In the genomic region with DNA sequence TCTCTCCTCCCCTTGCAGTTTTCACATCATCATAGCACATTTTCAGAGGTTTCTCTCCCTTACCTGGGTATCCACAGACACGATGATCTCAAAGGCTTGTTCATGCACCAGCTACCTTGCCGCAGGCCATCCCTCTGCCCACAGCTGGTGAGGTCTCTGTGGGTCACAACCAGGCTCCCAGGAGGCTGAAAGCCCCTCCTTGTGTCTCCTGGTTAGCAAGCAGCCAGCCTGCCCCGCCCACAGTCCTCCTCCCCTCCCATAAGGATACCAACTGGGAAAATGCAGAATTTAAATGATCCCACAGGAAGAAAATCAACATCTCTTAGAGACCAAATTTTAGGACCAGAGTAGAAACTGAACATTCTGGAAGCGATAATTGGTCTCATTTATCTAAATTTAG, we compare ENCODE assay signal across 6 cellular contexts.
"Had no signal": no experiment of that assay in that cellular context is flagged by ENCODE, and none has a peak within 500 bp of the region (broad histone marks: within the 10 kb centered on the region; RNA-seq: fewer than 3 reads in every experiment).

No MANE protein-coding gene starts in this region.

- H3K4me1 ChIP-seq: HAP-1 had no signal

- H3K4me3 ChIP-seq: GM23338, HAP-1 had no signal

- H3K9me3 ChIP-seq: HAP-1 had no signal

- H3K27ac Mint-ChIP-seq: GM23338 had no signal

- DNase-seq: KBM-7 had no signal

- ATAC-seq: HepG2 had no signal

- H3K36me3 ChIP-seq: HAP-1 had no signal

- H3K4me1 Mint-ChIP-seq: IgD-negative memory B cell had no signal

- H3K9me3 Mint-ChIP-seq: GM23338, IgD-negative memory B cell had no signal

- H3K4me3 Mint-ChIP-seq: GM23338, IgD-negative memory B cell had no signal

- H3K36me3 Mint-ChIP-seq: IgD-negative memory B cell had no signal

- H3K27ac ChIP-seq: HL-60 had no signal
